ENCODE assay signal across 8 cellular contexts in genomic region chr10:102660891-102661613, GRCh38. TPM values are rescaled to one million over a fixed set of nuclear protein-coding genes. Genes with fewer than 3 reads are reported as not detected.
A peak's percentile ranks its signal among the peaks of the same experiment; 100 is the strongest.
DNase-seq lines count a peak whose midpoint lies in the region; ATAC-seq and FAIRE-seq lines count a peak whose summit lies in the region.

No MANE protein-coding gene starts in this region.

- DNase-seq in NCI-H82 (lab: John Stamatoyannopoulos, UW) = peak; percentile 88
- no peak for DNase-seq in NCI-H82 treated with DMSO at 0.1 percent for 48 hours (lab: John Stamatoyannopoulos, UW; ENCODE audit: unreplicated experiment)
- DNase-seq in RPMI7951 (ENCODE audit: low read depth) = peak; percentile 89
- DNase-seq in activated naive CD4-positive, alpha-beta T cell treated with anti-CD3 and anti-CD28 coated beads, Interleukin-2, amount 50 U/mL, for 72 hours (ENCODE audit: low spot score in 2 of 2) = peak; percentile 67 to 83
- peak; percentile 84 to 86 for DNase-seq in left colon
- peak; percentile 73 to 77 for DNase-seq in stimulated activated CD8-positive, alpha-beta memory T cell treated with anti-CD3 and anti-CD28 coated beads, Interleukin-2, amount 100 ng/mL, for 48 hours (ENCODE audit: low read depth in 2 of 2)
- DNase-seq in HTR-8/SVneo (ENCODE audit: insufficient read length, low spot score) = no peak

- intact Hi-C loops in left colon (cut with DNase I, micrococcal nuclease) = no loop called here

- no peaks in the 10 kb centered on the region for H3K36me3 Mint-ChIP-seq in activated naive CD4-positive, alpha-beta T cell treated with anti-CD3 and anti-CD28 coated beads, Interleukin-2, amount 50 U/mL, for 72 hours

- ATAC-seq in HG02981 (IDR thresholded peaks at IDR 0.05; ENCODE audit: unreplicated experiment) (peak; percentile 76), left colon (peak; percentile 61)
- ATAC-seq in activated naive CD4-positive, alpha-beta T cell treated with anti-CD3 and anti-CD28 coated beads, Interleukin-2, amount 50 U/mL, for 72 hours = peak; percentile 85 to 91

- H3K9me3 Mint-ChIP-seq in activated naive CD4-positive, alpha-beta T cell treated with anti-CD3 and anti-CD28 coated beads, Interleukin-2, amount 50 U/mL, for 72 hours = no peaks in the 10 kb centered on the region

- FAIRE-seq in HTR-8/SVneo (lab: Jason Lieb, UNC) = no peak

- H3K27ac Mint-ChIP-seq in activated naive CD4-positive, alpha-beta T cell treated with anti-CD3 and anti-CD28 coated beads, Interleukin-2, amount 50 U/mL, for 72 hours = peak overlapping the region; percentile 24 to 78

RNA-seq across cellular contexts. Expression of gene TRIM8, which starts 16.8 kb away (rescaled TPM):
- 39.3 and 52.8 TPM in 2 replicates for total RNA-seq in RPMI7951 (2014; rRNA removed; shearing (Covaris generic))
- 10 to 100 TPM; 22.9 to 47.3 TPM for total RNA-seq in activated naive CD4-positive, alpha-beta T cell treated with anti-CD3 and anti-CD28 coated beads, Interleukin-2, amount 50 U/mL, for 72 hours
- 10 to 100 TPM; 58.4 to 64.0 TPM for total RNA-seq in left colon

RNA-seq across cellular contexts. Expression of gene ARL3, which starts 53.1 kb away (rescaled TPM):
- total RNA-seq in RPMI7951 (2014; rRNA removed; shearing (Covaris generic)) = 11.1 and 12.3 TPM in 2 replicates
- total RNA-seq in activated naive CD4-positive, alpha-beta T cell treated with anti-CD3 and anti-CD28 coated beads, Interleukin-2, amount 50 U/mL, for 72 hours = 1 to 10 TPM; 5.7 to 6.8 TPM
- 1 to 10 TPM; 2.5 to 4.2 TPM for total RNA-seq in left colon

RNA-seq across cellular contexts. Expression of gene SFXN2, which starts 53.4 kb away (rescaled TPM):
- 1.4 and 1.8 TPM in 2 replicates for total RNA-seq in RPMI7951 (2014; rRNA removed; shearing (Covaris generic))
- total RNA-seq in activated naive CD4-positive, alpha-beta T cell treated with anti-CD3 and anti-CD28 coated beads, Interleukin-2, amount 50 U/mL, for 72 hours = 10 to 100 TPM in 1 of 2 donors, 1 to 10 TPM in 1; 8.3 to 16.5 TPM
- 10 to 100 TPM; 11.7 to 15.0 TPM for total RNA-seq in left colon

Comparison
In these comparisons a context has a peak if more than half of its experiments do, and no peak if none do; other contexts are left out.
1. DNase-seq: peak in NCI-H82 (single experiment), RPMI7951 (single experiment), activated naive CD4-positive, alpha-beta T cell treated with anti-CD3 and anti-CD28 coated beads, Interleukin-2, amount 50 U/mL, for 72 hours (2 of 2), left colon (2 of 2) and stimulated activated CD8-positive, alpha-beta memory T cell treated with anti-CD3 and anti-CD28 coated beads, Interleukin-2, amount 100 ng/mL, for 48 hours (2 of 2); none in NCI-H82 treated with DMSO at 0.1 percent for 48 hours (single experiment) and HTR-8/SVneo (single experiment).
2. Peak in every context shown above with its lines, with median percentiles within 50 percentile points of each other: ATAC-seq.